Comparison of ENCODE assay signal across 1 cellular context in the genomic region with DNA sequence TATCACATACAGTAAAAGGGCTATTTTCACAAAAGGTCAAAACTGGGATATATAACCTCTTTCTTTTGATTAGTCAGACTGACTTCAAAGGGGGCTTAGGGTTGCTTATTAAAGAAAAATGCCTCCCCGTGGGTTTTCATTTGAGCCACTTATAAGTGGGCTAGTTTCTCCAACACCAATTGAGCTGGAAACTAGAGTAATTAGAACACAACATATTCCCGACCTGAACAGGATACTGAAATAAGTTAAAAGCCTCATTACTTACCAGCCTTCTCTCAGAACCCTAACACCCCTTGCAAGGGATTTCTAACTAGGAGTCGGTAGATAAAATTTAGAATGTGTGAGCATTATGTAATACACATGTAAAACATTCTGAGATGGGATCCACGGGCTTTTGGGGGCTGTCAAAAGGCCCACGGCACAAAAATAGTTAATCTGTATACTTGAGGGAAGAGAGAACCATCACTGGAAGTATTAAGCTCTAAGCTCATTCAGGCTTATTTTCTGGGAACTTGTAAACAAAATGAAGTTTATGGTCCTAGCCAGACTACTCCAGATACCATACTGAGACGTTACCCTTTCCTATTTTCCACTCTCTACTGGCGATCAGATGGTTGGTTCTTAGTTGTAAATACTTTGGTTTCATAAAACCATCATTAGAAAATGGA.
TF ChIP-seq lines count a peak whose summit lies in the region.

No MANE protein-coding gene starts in this region.

TF ChIP-seq in H1, 55 proteins besides CTCF, POLR2A, EP300 and RAD21 (continued from another document):
- TF ChIP-seq, protein P1, sequence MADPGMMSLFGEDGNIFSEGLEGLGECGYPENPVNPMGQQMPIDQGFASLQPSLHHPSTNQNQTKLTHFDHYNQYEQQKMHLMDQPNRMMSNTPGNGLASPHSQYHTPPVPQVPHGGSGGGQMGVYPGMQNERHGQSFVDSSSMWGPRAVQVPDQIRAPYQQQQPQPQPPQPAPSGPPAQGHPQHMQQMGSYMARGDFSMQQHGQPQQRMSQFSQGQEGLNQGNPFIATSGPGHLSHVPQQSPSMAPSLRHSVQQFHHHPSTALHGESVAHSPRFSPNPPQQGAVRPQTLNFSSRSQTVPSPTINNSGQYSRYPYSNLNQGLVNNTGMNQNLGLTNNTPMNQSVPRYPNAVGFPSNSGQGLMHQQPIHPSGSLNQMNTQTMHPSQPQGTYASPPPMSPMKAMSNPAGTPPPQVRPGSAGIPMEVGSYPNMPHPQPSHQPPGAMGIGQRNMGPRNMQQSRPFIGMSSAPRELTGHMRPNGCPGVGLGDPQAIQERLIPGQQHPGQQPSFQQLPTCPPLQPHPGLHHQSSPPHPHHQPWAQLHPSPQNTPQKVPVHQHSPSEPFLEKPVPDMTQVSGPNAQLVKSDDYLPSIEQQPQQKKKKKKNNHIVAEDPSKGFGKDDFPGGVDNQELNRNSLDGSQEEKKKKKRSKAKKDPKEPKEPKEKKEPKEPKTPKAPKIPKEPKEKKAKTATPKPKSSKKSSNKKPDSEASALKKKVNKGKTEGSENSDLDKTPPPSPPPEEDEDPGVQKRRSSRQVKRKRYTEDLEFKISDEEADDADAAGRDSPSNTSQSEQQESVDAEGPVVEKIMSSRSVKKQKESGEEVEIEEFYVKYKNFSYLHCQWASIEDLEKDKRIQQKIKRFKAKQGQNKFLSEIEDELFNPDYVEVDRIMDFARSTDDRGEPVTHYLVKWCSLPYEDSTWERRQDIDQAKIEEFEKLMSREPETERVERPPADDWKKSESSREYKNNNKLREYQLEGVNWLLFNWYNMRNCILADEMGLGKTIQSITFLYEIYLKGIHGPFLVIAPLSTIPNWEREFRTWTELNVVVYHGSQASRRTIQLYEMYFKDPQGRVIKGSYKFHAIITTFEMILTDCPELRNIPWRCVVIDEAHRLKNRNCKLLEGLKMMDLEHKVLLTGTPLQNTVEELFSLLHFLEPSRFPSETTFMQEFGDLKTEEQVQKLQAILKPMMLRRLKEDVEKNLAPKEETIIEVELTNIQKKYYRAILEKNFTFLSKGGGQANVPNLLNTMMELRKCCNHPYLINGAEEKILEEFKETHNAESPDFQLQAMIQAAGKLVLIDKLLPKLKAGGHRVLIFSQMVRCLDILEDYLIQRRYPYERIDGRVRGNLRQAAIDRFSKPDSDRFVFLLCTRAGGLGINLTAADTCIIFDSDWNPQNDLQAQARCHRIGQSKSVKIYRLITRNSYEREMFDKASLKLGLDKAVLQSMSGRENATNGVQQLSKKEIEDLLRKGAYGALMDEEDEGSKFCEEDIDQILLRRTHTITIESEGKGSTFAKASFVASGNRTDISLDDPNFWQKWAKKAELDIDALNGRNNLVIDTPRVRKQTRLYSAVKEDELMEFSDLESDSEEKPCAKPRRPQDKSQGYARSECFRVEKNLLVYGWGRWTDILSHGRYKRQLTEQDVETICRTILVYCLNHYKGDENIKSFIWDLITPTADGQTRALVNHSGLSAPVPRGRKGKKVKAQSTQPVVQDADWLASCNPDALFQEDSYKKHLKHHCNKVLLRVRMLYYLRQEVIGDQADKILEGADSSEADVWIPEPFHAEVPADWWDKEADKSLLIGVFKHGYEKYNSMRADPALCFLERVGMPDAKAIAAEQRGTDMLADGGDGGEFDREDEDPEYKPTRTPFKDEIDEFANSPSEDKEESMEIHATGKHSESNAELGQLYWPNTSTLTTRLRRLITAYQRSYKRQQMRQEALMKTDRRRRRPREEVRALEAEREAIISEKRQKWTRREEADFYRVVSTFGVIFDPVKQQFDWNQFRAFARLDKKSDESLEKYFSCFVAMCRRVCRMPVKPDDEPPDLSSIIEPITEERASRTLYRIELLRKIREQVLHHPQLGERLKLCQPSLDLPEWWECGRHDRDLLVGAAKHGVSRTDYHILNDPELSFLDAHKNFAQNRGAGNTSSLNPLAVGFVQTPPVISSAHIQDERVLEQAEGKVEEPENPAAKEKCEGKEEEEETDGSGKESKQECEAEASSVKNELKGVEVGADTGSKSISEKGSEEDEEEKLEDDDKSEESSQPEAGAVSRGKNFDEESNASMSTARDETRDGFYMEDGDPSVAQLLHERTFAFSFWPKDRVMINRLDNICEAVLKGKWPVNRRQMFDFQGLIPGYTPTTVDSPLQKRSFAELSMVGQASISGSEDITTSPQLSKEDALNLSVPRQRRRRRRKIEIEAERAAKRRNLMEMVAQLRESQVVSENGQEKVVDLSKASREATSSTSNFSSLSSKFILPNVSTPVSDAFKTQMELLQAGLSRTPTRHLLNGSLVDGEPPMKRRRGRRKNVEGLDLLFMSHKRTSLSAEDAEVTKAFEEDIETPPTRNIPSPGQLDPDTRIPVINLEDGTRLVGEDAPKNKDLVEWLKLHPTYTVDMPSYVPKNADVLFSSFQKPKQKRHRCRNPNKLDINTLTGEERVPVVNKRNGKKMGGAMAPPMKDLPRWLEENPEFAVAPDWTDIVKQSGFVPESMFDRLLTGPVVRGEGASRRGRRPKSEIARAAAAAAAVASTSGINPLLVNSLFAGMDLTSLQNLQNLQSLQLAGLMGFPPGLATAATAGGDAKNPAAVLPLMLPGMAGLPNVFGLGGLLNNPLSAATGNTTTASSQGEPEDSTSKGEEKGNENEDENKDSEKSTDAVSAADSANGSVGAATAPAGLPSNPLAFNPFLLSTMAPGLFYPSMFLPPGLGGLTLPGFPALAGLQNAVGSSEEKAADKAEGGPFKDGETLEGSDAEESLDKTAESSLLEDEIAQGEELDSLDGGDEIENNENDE (IDR thresholded peaks at IDR 0.05; ENCODE audit: insufficient replicate concordance, low read length), result no peak
- no peak for TF ChIP-seq BRCA1 (IDR thresholded peaks at IDR 0.05; ENCODE audit: low read depth, low read length)
